5 cellular contexts compared by ENCODE assay signal in genomic region chr4:8634773-8635172, GRCh38. TPM values are rescaled to one million over a fixed set of nuclear protein-coding genes. Genes with fewer than 3 reads are reported as not detected.
"Had no signal": no experiment of that assay in that cellular context is flagged by ENCODE, and none has a peak within 500 bp of the region (broad histone marks: within the 10 kb centered on the region; RNA-seq: fewer than 3 reads in every experiment).

No MANE protein-coding gene starts in this region.

RNA-seq across cellular contexts. Expression of gene CPZ, which starts 42.2 kb away (rescaled TPM):
- total RNA-seq: MCF 10A, OCI-LY7 had no signal
- polyA plus RNA-seq: SK-N-SH had no signal

RNA-seq across cellular contexts. Expression of gene GPR78, which starts 54.6 kb away (rescaled TPM):
- total RNA-seq: MCF 10A, NCI-H460, OCI-LY7, RPMI7951 had no signal
- polyA plus RNA-seq: SK-N-SH had no signal
